Comparison of ENCODE assay signal across 18 cellular contexts in genomic region chr9:6842584-6842947, GRCh38.
DNase-seq lines count a peak whose midpoint lies in the region; ATAC-seq and TF ChIP-seq lines count a peak whose summit lies in the region.
"Had no signal": no experiment of that assay in that cellular context is flagged by ENCODE, and none has a peak within 500 bp of the region (broad histone marks: within the 10 kb centered on the region; RNA-seq: fewer than 3 reads in every experiment).

No MANE protein-coding gene starts in this region.

- CTCF ChIA-PET in WTC11 (lab: Charles Lee), result interaction anchor here (1.3 kb wide), 1 partner anchor 15 kb away, joined by 4 read pairs; no protein-coding TSS in a partner anchor

- H3K4me1 Mint-ChIP-seq in WTC11, result peaks cover 9% of the 10 kb centered on the region

- H3K4me2 ChIP-seq in GM23248 (ENCODE audit: unreplicated experiment) (no peak overlapping the region), Karpas-422 (ENCODE audit: low read depth, low read length, poor library complexity, severe bottlenecking) (no peak overlapping the region)

- no peaks in the 10 kb centered on the region for H3K9me2 ChIP-seq in GM23248 (ENCODE audit: insufficient read depth)
- no peaks in the 10 kb centered on the region for H3K9me2 ChIP-seq in Karpas-422 (replicated peaks; ENCODE audit: insufficient read depth, low read length)

- H3K79me2 ChIP-seq in GM23248 (ENCODE audit: insufficient read depth) (peaks cover 9% of the 10 kb centered on the region; the same call in 1 of the 2 replicates), Karpas-422 (ENCODE audit: low read length) (peaks cover 43% of the 10 kb centered on the region)
- H3K79me2 ChIP-seq: parathyroid adenoma had no signal

- no peaks in the 10 kb centered on the region for H3K27me3 Mint-ChIP-seq in WTC11 (ENCODE audit: low read depth)

- H2AFZ ChIP-seq in GM23248, result no peak overlapping the region
- no peak overlapping the region for H2AFZ ChIP-seq in Karpas-422 (ENCODE audit: low read length)
- H2AFZ ChIP-seq: parathyroid adenoma had no signal

- no peaks in the 10 kb centered on the region for H3K9me3 Mint-ChIP-seq in WTC11
- H3K9me3 Mint-ChIP-seq: stimulated activated effector memory CD8-positive, alpha-beta T cell treated with anti-CD3 and anti-CD28 coated beads, Interleukin-12 subunit alpha, Interleukin-12 subunit beta, amount 100 ng/mL, for 72 hours; T-helper 1 cell treated with Interleukin-12 subunit alpha and Interleukin-12 subunit beta and Interleukin-4 antibody, amounts not matched to agents 30 μg/mL and 1 μg/mL, for 36 hours had no signal

- H3K27ac ChIP-seq in GM23248 (no peak overlapping the region), Karpas-422 (ENCODE audit: low read length) (no peak overlapping the region)
- H3K27ac ChIP-seq: body of pancreas, HL-60, parathyroid adenoma, spleen, tibial nerve had no signal

- 0 out of 2 replicates have a peak overlapping the region, but pooled peaks have one; percentile 13 for H3K27ac Mint-ChIP-seq in WTC11
- H3K27ac Mint-ChIP-seq: stimulated activated effector memory CD8-positive, alpha-beta T cell treated with anti-CD3 and anti-CD28 coated beads, Interleukin-12 subunit alpha, Interleukin-12 subunit beta, amount 100 ng/mL, for 72 hours; T-helper 1 cell treated with Interleukin-12 subunit alpha and Interleukin-12 subunit beta and Interleukin-4 antibody, amounts not matched to agents 30 μg/mL and 1 μg/mL, for 36 hours had no signal

- no peaks in the 10 kb centered on the region for H3K27me3 ChIP-seq in GM23248 (replicated peaks; ENCODE audit: insufficient read depth)
- no peaks in the 10 kb centered on the region for H3K27me3 ChIP-seq in Karpas-422 (ENCODE audit: low read length)
- H3K27me3 ChIP-seq: body of pancreas, spleen, tibial nerve had no signal

- in situ Hi-C loops in GM23248 (cut with MboI), result no loop called here

- 21 to 23% methylated on average over 3 of the region's 3 CpGs for WGBS in GM23248 (ENCODE audit: low coverage in 1 of 2, low lambda C conversion rate in 2 of 2, missing lambda C conversion rate in 2 of 2), 2 experiments

- ATAC-seq in WTC11, result no peak
- ATAC-seq: body of pancreas; stimulated activated effector memory CD8-positive, alpha-beta T cell treated with anti-CD3 and anti-CD28 coated beads, Interleukin-12 subunit alpha, Interleukin-12 subunit beta, amount 100 ng/mL, for 72 hours had no signal

- no peak overlapping the region for H3K4me3 Mint-ChIP-seq in WTC11
- H3K4me3 Mint-ChIP-seq: stimulated activated effector memory CD8-positive, alpha-beta T cell treated with anti-CD3 and anti-CD28 coated beads, Interleukin-12 subunit alpha, Interleukin-12 subunit beta, amount 100 ng/mL, for 72 hours; T-helper 1 cell treated with Interleukin-12 subunit alpha and Interleukin-12 subunit beta and Interleukin-4 antibody, amounts not matched to agents 30 μg/mL and 1 μg/mL, for 36 hours had no signal

- peaks cover 11% of the 10 kb centered on the region for H3K4me1 ChIP-seq in GM23248 (ENCODE audit: insufficient read depth)
- no peaks in the 10 kb centered on the region; the same call in 1 of the 2 replicates for H3K4me1 ChIP-seq in Karpas-422 (ENCODE audit: low read length)
- H3K4me1 ChIP-seq: body of pancreas, parathyroid adenoma, spleen had no signal

- no peaks in the 10 kb centered on the region for H3K9me3 ChIP-seq in GM23248 (ENCODE audit: low read depth)
- H3K9me3 ChIP-seq in Karpas-422 (ENCODE audit: low read length), result no peaks in the 10 kb centered on the region
- H3K9me3 ChIP-seq: body of pancreas, spleen, tibial nerve had no signal

- DNase-seq in GM23248, result peak; percentile 41
- no peak for DNase-seq in WTC11 (ENCODE audit: low spot score)
- peak; percentile 61 for DNase-seq in fibroblast of peridontal ligament (ENCODE audit: extremely low read depth)
- peak; percentile 41 for DNase-seq in stromal cell of bone marrow (ENCODE audit: low read depth)
- DNase-seq in activated T-cell treated with anti-CD3 and anti-CD28 coated beads for 4 hours, result no peak
- no peak for DNase-seq in globus pallidus (ENCODE audit: low spot score)
- DNase-seq in Karpas-422, result no peak
- DNase-seq: activated gamma-delta T cell, body of pancreas, DND-41, Kasumi-1, NCI-H1436, spleen had no signal

- POLR2A ChIA-PET in WTC11 (lab: Charles Lee), result no interaction called here

- H3K9ac ChIP-seq in GM23248, result no peak overlapping the region
- H3K9ac ChIP-seq in Karpas-422 (ENCODE audit: low read length), result no peak overlapping the region
- H3K9ac ChIP-seq: parathyroid adenoma had no signal

- no peaks in the 10 kb centered on the region; the same call in 1 of the 2 replicates for H3K36me3 Mint-ChIP-seq in WTC11

- H3F3A ChIP-seq in GM23248 (ENCODE audit: insufficient read depth), result no peaks in the 10 kb centered on the region

- H3K4me3 ChIP-seq in GM23248 (no peak overlapping the region), Karpas-422 (ENCODE audit: low read length) (no peak overlapping the region)
- H3K4me3 ChIP-seq: body of pancreas, spleen, tibial nerve had no signal

- no peaks in the 10 kb centered on the region for H4K20me1 ChIP-seq in GM23248 (ENCODE audit: insufficient read depth)
- H4K20me1 ChIP-seq in Karpas-422 (ENCODE audit: insufficient read depth, low read depth, low read length), result no peaks in the 10 kb centered on the region

- TF ChIP-seq CTCF in WTC11 (IDR thresholded peaks at IDR 0.05), result no peak

- H3K36me3 ChIP-seq in GM23248 (ENCODE audit: low read depth), result no peaks in the 10 kb centered on the region
- H3K36me3 ChIP-seq in Karpas-422 (ENCODE audit: insufficient read depth, low read length), result no peaks in the 10 kb centered on the region
- H3K36me3 ChIP-seq: tibial nerve had no signal

TF ChIP-seq in WTC11, 78 proteins besides CTCF, POLR2A, EP300 and RAD21:
- no peak for TF ChIP-seq KAT7 (CRISPR knock-in tag; IDR thresholded peaks at IDR 0.05; ENCODE audit: borderline replicate concordance)
- no peak for TF ChIP-seq CREB1 (CRISPR knock-in tag; IDR thresholded peaks at IDR 0.05)
- no peak for TF ChIP-seq TP53 (CRISPR knock-in tag; IDR thresholded peaks at IDR 0.05)
- TF ChIP-seq, protein P1, sequence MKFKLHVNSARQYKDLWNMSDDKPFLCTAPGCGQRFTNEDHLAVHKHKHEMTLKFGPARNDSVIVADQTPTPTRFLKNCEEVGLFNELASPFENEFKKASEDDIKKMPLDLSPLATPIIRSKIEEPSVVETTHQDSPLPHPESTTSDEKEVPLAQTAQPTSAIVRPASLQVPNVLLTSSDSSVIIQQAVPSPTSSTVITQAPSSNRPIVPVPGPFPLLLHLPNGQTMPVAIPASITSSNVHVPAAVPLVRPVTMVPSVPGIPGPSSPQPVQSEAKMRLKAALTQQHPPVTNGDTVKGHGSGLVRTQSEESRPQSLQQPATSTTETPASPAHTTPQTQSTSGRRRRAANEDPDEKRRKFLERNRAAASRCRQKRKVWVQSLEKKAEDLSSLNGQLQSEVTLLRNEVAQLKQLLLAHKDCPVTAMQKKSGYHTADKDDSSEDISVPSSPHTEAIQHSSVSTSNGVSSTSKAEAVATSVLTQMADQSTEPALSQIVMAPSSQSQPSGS (CRISPR knock-in tag; IDR thresholded peaks at IDR 0.05; ENCODE audit: borderline replicate concordance, low read depth), result no peak
- TF ChIP-seq, protein P2, sequence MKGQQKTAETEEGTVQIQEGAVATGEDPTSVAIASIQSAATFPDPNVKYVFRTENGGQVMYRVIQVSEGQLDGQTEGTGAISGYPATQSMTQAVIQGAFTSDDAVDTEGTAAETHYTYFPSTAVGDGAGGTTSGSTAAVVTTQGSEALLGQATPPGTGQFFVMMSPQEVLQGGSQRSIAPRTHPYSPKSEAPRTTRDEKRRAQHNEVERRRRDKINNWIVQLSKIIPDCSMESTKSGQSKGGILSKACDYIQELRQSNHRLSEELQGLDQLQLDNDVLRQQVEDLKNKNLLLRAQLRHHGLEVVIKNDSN (CRISPR knock-in tag; IDR thresholded peaks at IDR 0.05), result no peak
- no peak for TF ChIP-seq FOXK1 (CRISPR knock-in tag; IDR thresholded peaks at IDR 0.05)
- no peak for TF ChIP-seq ZBTB21 (CRISPR knock-in tag; IDR thresholded peaks at IDR 0.05; ENCODE audit: borderline replicate concordance)
- no peak for TF ChIP-seq NFYB (CRISPR knock-in tag; conservative IDR thresholded peaks at IDR 0.05; ENCODE audit: low read depth)
- no peak for TF ChIP-seq NR2C2 (CRISPR knock-in tag; IDR thresholded peaks at IDR 0.05)
- TF ChIP-seq, protein P3, sequence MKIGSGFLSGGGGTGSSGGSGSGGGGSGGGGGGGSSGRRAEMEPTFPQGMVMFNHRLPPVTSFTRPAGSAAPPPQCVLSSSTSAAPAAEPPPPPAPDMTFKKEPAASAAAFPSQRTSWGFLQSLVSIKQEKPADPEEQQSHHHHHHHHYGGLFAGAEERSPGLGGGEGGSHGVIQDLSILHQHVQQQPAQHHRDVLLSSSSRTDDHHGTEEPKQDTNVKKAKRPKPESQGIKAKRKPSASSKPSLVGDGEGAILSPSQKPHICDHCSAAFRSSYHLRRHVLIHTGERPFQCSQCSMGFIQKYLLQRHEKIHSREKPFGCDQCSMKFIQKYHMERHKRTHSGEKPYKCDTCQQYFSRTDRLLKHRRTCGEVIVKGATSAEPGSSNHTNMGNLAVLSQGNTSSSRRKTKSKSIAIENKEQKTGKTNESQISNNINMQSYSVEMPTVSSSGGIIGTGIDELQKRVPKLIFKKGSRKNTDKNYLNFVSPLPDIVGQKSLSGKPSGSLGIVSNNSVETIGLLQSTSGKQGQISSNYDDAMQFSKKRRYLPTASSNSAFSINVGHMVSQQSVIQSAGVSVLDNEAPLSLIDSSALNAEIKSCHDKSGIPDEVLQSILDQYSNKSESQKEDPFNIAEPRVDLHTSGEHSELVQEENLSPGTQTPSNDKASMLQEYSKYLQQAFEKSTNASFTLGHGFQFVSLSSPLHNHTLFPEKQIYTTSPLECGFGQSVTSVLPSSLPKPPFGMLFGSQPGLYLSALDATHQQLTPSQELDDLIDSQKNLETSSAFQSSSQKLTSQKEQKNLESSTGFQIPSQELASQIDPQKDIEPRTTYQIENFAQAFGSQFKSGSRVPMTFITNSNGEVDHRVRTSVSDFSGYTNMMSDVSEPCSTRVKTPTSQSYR (CRISPR knock-in tag; IDR thresholded peaks at IDR 0.05), result no peak
- TF ChIP-seq E2F4 (CRISPR knock-in tag; IDR thresholded peaks at IDR 0.05; ENCODE audit: borderline replicate concordance, low read depth), result no peak
TF ChIP-seq in WTC11: peak in this region for 0.

Comparison
In these comparisons a context has a peak if more than half of its experiments do, and no peak if none do; other contexts are left out.
1. DNase-seq: peak in GM23248 (single experiment), fibroblast of peridontal ligament (single experiment) and stromal cell of bone marrow (single experiment); none in WTC11 (single experiment), activated T-cell treated with anti-CD3 and anti-CD28 coated beads for 4 hours (single experiment), globus pallidus (single experiment) and Karpas-422 (single experiment).